8 cellular contexts compared by ENCODE assay signal in genomic region chr6:30344868-30345671, GRCh38. TPM values are rescaled to one million over a fixed set of nuclear protein-coding genes. Genes with fewer than 3 reads are reported as not detected.
DNase-seq lines count a peak whose midpoint lies in the region; ATAC-seq lines count a peak whose summit lies in the region.

TSS of gene RPP21 (plus strand) at chr6:30345156. CDS start at chr6:30345172, 16 bp downstream.

- no peak within 1 kb of the TSS for H3K23ac ChIP-seq in mesendoderm (ENCODE audit: low read length)

- peak within 1 kb of the TSS; percentile 90 for H3K9ac ChIP-seq in mesendoderm (ENCODE audit: low read length)

- peaks cover 12% of the 10 kb centered on the region for H3K36me3 Mint-ChIP-seq in effector memory CD8-positive, alpha-beta T cell (ENCODE audit: insufficient read depth)

- H3K4ac ChIP-seq in mesendoderm (ENCODE audit: low read depth, low read length) = peak within 1 kb of the TSS; percentile 75

- peaks cover 7% of the 10 kb centered on the region for H3K36me3 ChIP-seq in mesendoderm (ENCODE audit: control insufficient read depth, insufficient read depth, low read length)

- H3K27ac ChIP-seq in mesendoderm (ENCODE audit: low read depth, low read length) = no peak within 1 kb of the TSS

- H3K79me1 ChIP-seq in mesendoderm (ENCODE audit: low read length) = peaks cover 8% of the 10 kb centered on the region

- peaks cover 0 to 4% of the 10 kb centered on the region in 2 donors for H3K27me3 Mint-ChIP-seq in effector memory CD8-positive, alpha-beta T cell

- peak within 1 kb of the TSS; percentile 20 for H3K18ac ChIP-seq in mesendoderm (ENCODE audit: low read length)

- no peaks in the 10 kb centered on the region for H3K79me2 ChIP-seq in mesendoderm (ENCODE audit: control insufficient read depth, insufficient read depth, low read length)

- H3K56ac ChIP-seq in mesendoderm (ENCODE audit: low read length) = peak within 1 kb of the TSS; percentile 96

- H4K8ac ChIP-seq in mesendoderm (ENCODE audit: low read depth, low read length) = no peak within 1 kb of the TSS

- no CpG with 5 or more reads among the region's 64 CpGs for WGBS in mesendoderm (ENCODE audit: extremely low coverage, insufficient coverage, low lambda C conversion rate)

- peak within 1 kb of the TSS; percentile 48 for H3K4me2 ChIP-seq in mesendoderm (ENCODE audit: low read length)

- no peaks in the 10 kb centered on the region for H3K27me3 ChIP-seq in mesendoderm (ENCODE audit: insufficient read depth, low read length, poor library complexity)

- peak within 1 kb of the TSS; percentile 79 for H2BK5ac ChIP-seq in mesendoderm (ENCODE audit: low read length)

- peaks cover 2% of the 10 kb centered on the region for H3K4me1 ChIP-seq in mesendoderm (ENCODE audit: control insufficient read depth, low read depth, low read length)

- no peak within 1 kb of the TSS for H2AK5ac ChIP-seq in mesendoderm (ENCODE audit: low read length)

- peaks cover 9 to 14% of the 10 kb centered on the region in 2 donors for H3K4me1 Mint-ChIP-seq in effector memory CD8-positive, alpha-beta T cell (ENCODE audit: low read depth in 2 of 2)

- ATAC-seq in GM21360 (IDR thresholded peaks at IDR 0.05; ENCODE audit: unreplicated experiment) = peak; percentile 88
- peak; percentile 98 for ATAC-seq in effector memory CD8-positive, alpha-beta T cell (replicated peaks)

- peak within 1 kb of the TSS; percentile 87 for H3K4me3 ChIP-seq in mesendoderm (ENCODE audit: low read length)

- no peaks in the 10 kb centered on the region for H3K9me3 Mint-ChIP-seq in effector memory CD8-positive, alpha-beta T cell

- DNase-seq in COLO668 (lab: John Stamatoyannopoulos, UW; ENCODE audit: unreplicated experiment) (peak; percentile 83), HT1080 (ENCODE audit: low read depth) (peak; percentile 77), NOMO-1 treated with DMSO at 0.1 percent for 48 hours (lab: John Stamatoyannopoulos, UW; ENCODE audit: unreplicated experiment) (peak; percentile 69), mesendoderm (peak; percentile 91)
- peak; percentile 67 to 84 (median 75) for DNase-seq in activated CD8-positive, alpha-beta memory T cell treated with anti-CD3 and anti-CD28 coated beads for 48 hours (ENCODE audit: low read depth in 2 of 3, low spot score in 2 of 3)
- DNase-seq in effector memory CD8-positive, alpha-beta T cell = peak; percentile 75 to 80 (median 77)
- DNase-seq in stimulated activated CD8-positive, alpha-beta memory T cell treated with anti-CD3 and anti-CD28 coated beads, Interleukin-12 subunit alpha, Interleukin-12 subunit beta, amount 100 ng/mL, for 4 hours (ENCODE audit: low read depth) = peak; percentile 79

- no peak within 1 kb of the TSS for H4K5ac ChIP-seq in mesendoderm (ENCODE audit: low read length)

- no peak within 1 kb of the TSS for H2BK15ac ChIP-seq in mesendoderm (replicated peaks; ENCODE audit: low read depth)

- peak within 1 kb of the TSS; percentile 82 to 83 for H3K4me3 Mint-ChIP-seq in effector memory CD8-positive, alpha-beta T cell

- H2BK120ac ChIP-seq in mesendoderm (ENCODE audit: low read depth, low read length) = no peak within 1 kb of the TSS

- H3K27ac Mint-ChIP-seq in effector memory CD8-positive, alpha-beta T cell = peak within 1 kb of the TSS; percentile 79 to 88

RNA-seq across cellular contexts. Expression of gene RPP21, which starts in this region (rescaled TPM):
- total RNA-seq in HT1080 (2014; rRNA removed; shearing (Covaris generic)) = 116 and 119 TPM in 2 replicates
- polyA plus RNA-seq in HT1080 (2015; cell fraction: cytosol; rRNA removed) = 64.5 and 69.1 TPM in 2 replicates
- 40.0 and 47.9 TPM in 2 replicates for polyA plus RNA-seq in HT1080 (2015; cell fraction: nucleus; rRNA removed)
- polyA plus RNA-seq in mesendoderm (2013, experiment 1 of 2) = 141 TPM
- polyA plus RNA-seq in mesendoderm (2013, experiment 2 of 2) = 138 TPM
